Comparison of ENCODE assay signal across 22 cellular contexts in the genomic region with DNA sequence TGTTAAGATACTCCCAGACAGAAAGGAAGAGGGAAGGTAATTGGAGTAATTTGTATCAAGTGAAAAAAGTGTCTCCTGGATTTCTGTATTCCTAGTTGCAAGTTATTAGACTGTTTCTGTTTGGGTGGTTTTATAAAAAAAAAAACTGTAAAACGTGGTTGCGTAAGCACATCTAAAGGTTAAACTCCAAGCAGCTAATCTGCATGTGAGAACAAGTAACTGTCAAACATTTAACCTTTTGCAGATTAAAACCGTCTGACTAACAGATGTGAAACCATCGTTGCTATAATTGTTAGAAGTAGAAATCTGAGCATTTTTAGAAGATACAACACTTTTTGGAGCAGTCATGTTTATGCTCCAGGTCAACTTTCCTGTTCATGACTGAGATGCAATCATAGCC.
DNase-seq lines count a peak whose midpoint lies in the region; ATAC-seq, FAIRE-seq and TF ChIP-seq lines count a peak whose summit lies in the region.
"Had no signal": no experiment of that assay in that cellular context is flagged by ENCODE, and none has a peak within 500 bp of the region (broad histone marks: within the 10 kb centered on the region; RNA-seq: fewer than 3 reads in every experiment).

No MANE protein-coding gene starts in this region.

- H3K79me2 ChIP-seq in HepG2 (ENCODE audit: insufficient read depth, low read length) = no peaks in the 10 kb centered on the region

- H2AFZ ChIP-seq in HepG2 (ENCODE audit: low read length) = no peak overlapping the region

- no peaks in the 10 kb centered on the region for H3K27me3 Mint-ChIP-seq in chondrocyte (ENCODE audit: low read depth)

- H3K9me3 Mint-ChIP-seq in chondrocyte (ENCODE audit: low read depth) = no peaks in the 10 kb centered on the region
- H3K9me3 Mint-ChIP-seq: activated CD4-positive, alpha-beta memory T cell treated with anti-CD3 and anti-CD28 coated beads, Interleukin-2, amount 10 ng/mL, durations not matched to agents 7 days and 5 days; central memory CD8-positive, alpha-beta T cell; natural killer cell; type B pancreatic cell had no signal

- no TSS peak for BruUV-seq in HepG2 (replicated peaks; lab: Mats Ljungman, UMichigan)

- H3K36me3 ChIP-seq in HepG2 (replicated peaks in 1 of 2; ENCODE audit: control insufficient read depth in 1 of 2, insufficient read depth in 2 of 2, low read length in 2 of 2) = no peaks in the 10 kb centered on the region
- H3K36me3 ChIP-seq: lower lobe of right lung had no signal

- 4% methylated on average over 4 of the region's 4 CpGs for WGBS in HepG2 (ENCODE audit: low lambda C conversion rate)

- no peak for TF ChIP-seq RAD21 in HepG2 (CRISPR knock-in tag; IDR thresholded peaks at IDR 0.05)

- no peak overlapping the region for H3K9ac ChIP-seq in HepG2 (ENCODE audit: insufficient read depth, low read depth, low read length)
- H3K9ac ChIP-seq: BLaER1 treated with 17β-estradiol and CSF1 and Interleukin-3, amounts not matched to agents 10 nM and 100 nM had no signal

- no peak for TF ChIP-seq POLR2A in HepG2 (IDR thresholded peaks at IDR 0.05; ENCODE audit: insufficient read depth in 1 of 2, low read depth in 2 of 2, low read length in 2 of 2)

- H3K4me3 ChIP-seq in HepG2 (replicated peaks in 1 of 3; ENCODE audit: insufficient read depth in 1 of 3, low read depth in 2 of 3, low read length in 3 of 3) (no peak overlapping the region), dorsolateral prefrontal cortex (no peak overlapping the region)
- H3K4me3 ChIP-seq: BLaER1 treated with 17β-estradiol and CSF1 and Interleukin-3, amounts not matched to agents 10 nM and 100 nM; lower lobe of right lung had no signal

- POLR2A ChIA-PET in HepG2 (lab: Yijun Ruan, JAX) = no interaction called here

- H3K4me3 Mint-ChIP-seq in chondrocyte (ENCODE audit: unreplicated experiment) = no peak overlapping the region
- H3K4me3 Mint-ChIP-seq: activated CD4-positive, alpha-beta memory T cell treated with anti-CD3 and anti-CD28 coated beads, Interleukin-2, amount 10 ng/mL, durations not matched to agents 7 days and 5 days; central memory CD8-positive, alpha-beta T cell; natural killer cell; type B pancreatic cell had no signal

- no peaks in the 10 kb centered on the region for H4K20me1 ChIP-seq in HepG2 (ENCODE audit: insufficient read depth, low read length)

- H3K4me1 ChIP-seq in HepG2 (ENCODE audit: insufficient read depth, low read length) = peaks cover 48% of the 10 kb centered on the region

- no peak for TF ChIP-seq CTCF in chondrocyte (IDR thresholded peaks at IDR 0.05)
- no peak for TF ChIP-seq CTCF in HepG2 (CRISPR knock-in tag; IDR thresholded peaks at IDR 0.05)
- TF ChIP-seq CTCF in dorsolateral prefrontal cortex (IDR thresholded peaks at IDR 0.05 in 54 of 56, conservative IDR thresholded peaks at IDR 0.05 in 2 of 56; ENCODE audit: low read depth in 1 of 56, partially characterized antibody in 56 of 56) = no peak

- no peak overlapping the region for H3K27ac ChIP-seq in HepG2 (ENCODE audit: extremely low read length, insufficient read depth, low read length)
- no peak overlapping the region for H3K27ac ChIP-seq in dorsolateral prefrontal cortex
- H3K27ac ChIP-seq: BLaER1 treated with 17β-estradiol and CSF1 and Interleukin-3, amounts not matched to agents 10 nM and 100 nM; HL-60; lower lobe of right lung; RWPE1 had no signal

- H3K9me3 ChIP-seq in HepG2 (ENCODE audit: low read length) = no peaks in the 10 kb centered on the region
- H3K9me3 ChIP-seq: BLaER1 treated with 17β-estradiol and CSF1 and Interleukin-3, amounts not matched to agents 10 nM and 100 nM; lower lobe of right lung had no signal

- ATAC-seq in HepG2 (no peak), GM21528 (IDR thresholded peaks at IDR 0.05; ENCODE audit: low FRiP score, unreplicated experiment) (no peak)
- ATAC-seq: lower lobe of right lung, natural killer cell had no signal

- H3K27me3 ChIP-seq in HepG2 (ENCODE audit: control insufficient read depth in 1 of 2, insufficient read depth in 2 of 2, low read length in 2 of 2) = peaks cover 5 to 54% of the 10 kb centered on the region in 2 experiments; a peak in 4 of 5 replicates
- H3K27me3 ChIP-seq in dorsolateral prefrontal cortex = peaks cover 0 to 2% (median 0%) of the 10 kb centered on the region in 45 donors
- H3K27me3 ChIP-seq: BLaER1 treated with 17β-estradiol and CSF1 and Interleukin-3, amounts not matched to agents 10 nM and 100 nM had no signal

- in situ Hi-C loops in HepG2 (cut with HindIII; ENCODE audit: extremely low pct_ligation_motif_present, low pct_unique_long_range_greater_than_20kb) = no loop called here

- FAIRE-seq in HepG2 (lab: Jason Lieb, UNC) = no peak

- H3K36me3 Mint-ChIP-seq in chondrocyte (ENCODE audit: low read depth) = peaks cover 14% of the 10 kb centered on the region
- H3K36me3 Mint-ChIP-seq: natural killer cell, type B pancreatic cell had no signal

- DNase-seq in CD1c-positive myeloid dendritic cell (ENCODE audit: extremely low spot score) (peak; percentile 4), HPDE6-E6E7 (ENCODE audit: extremely low spot score) (peak; percentile 27), chondrocyte (ENCODE audit: low spot score) (no peak), HepG2 (ENCODE audit: low spot score) (peak; percentile 13), dorsolateral prefrontal cortex (no peak), cerebellum (ENCODE audit: low spot score) (no peak)
- no peak for DNase-seq in effector CD4-positive, alpha-beta T cell
- DNase-seq: activated CD4-positive, alpha-beta memory T cell treated with anti-CD3 and anti-CD28 coated beads, Interleukin-2, amount 10 ng/mL, durations not matched to agents 7 days and 5 days; activated T-cell treated with anti-CD3 and anti-CD28 coated beads, Interleukin-2, amount 50 U/mL, for 48 hours; Karpas-422; lower lobe of right lung; natural killer cell; NCI-H1436; stimulated activated CD4-positive, alpha-beta T cell treated with anti-CD3 and anti-CD28 coated beads, Interleukin-12 subunit alpha, Interleukin-12 subunit beta, amount 100 ng/mL, for 4 hours; stimulated activated naive CD4-positive, alpha-beta T cell treated with Interleukin-2 at 50 U/mL for 16 hours had no signal

- peak overlapping the region; percentile 10 for H3K27ac Mint-ChIP-seq in chondrocyte (ENCODE audit: unreplicated experiment)
- H3K27ac Mint-ChIP-seq: activated CD4-positive, alpha-beta memory T cell treated with anti-CD3 and anti-CD28 coated beads, Interleukin-2, amount 10 ng/mL, durations not matched to agents 7 days and 5 days; natural killer cell; progenitor cell of endocrine pancreas; type B pancreatic cell had no signal

- no peak for TF ChIP-seq EP300 in HepG2 (IDR thresholded peaks at IDR 0.05; ENCODE audit: low read depth in 2 of 2, low read length in 2 of 2)
- no peak for TF ChIP-seq EP300 in HepG2 (CRISPR knock-in tag; IDR thresholded peaks at IDR 0.05; ENCODE audit: borderline replicate concordance)

- no peak overlapping the region for H3K4me2 ChIP-seq in HepG2 (ENCODE audit: low read depth, low read length)

- peaks cover 73% of the 10 kb centered on the region for H3K4me1 Mint-ChIP-seq in chondrocyte (ENCODE audit: low read depth)
- H3K4me1 Mint-ChIP-seq: activated CD4-positive, alpha-beta memory T cell treated with anti-CD3 and anti-CD28 coated beads, Interleukin-2, amount 10 ng/mL, durations not matched to agents 7 days and 5 days; natural killer cell had no signal

- intact Hi-C loops in HepG2 (cut with micrococcal nuclease; ENCODE audit: unreplicated experiment) = no loop called here
- intact Hi-C loops in dorsolateral prefrontal cortex (cut with DNase I) = no loop called here

- CTCF ChIA-PET in HepG2 (lab: Yijun Ruan, JAX; ENCODE audit: low intra/inter-chr PET ratio, low total read pairs) = no interaction called here

TF ChIP-seq in HepG2, 621 proteins besides CTCF, POLR2A, EP300 and RAD21:
- peak; percentile 23; the same call in 1 of the 2 replicates for TF ChIP-seq HNF4A (CRISPR knock-in tag; IDR thresholded peaks at IDR 0.05)
- no peak for TF ChIP-seq ZNF160 (CRISPR knock-in tag; IDR thresholded peaks at IDR 0.05)
- TF ChIP-seq NFKBIZ (CRISPR knock-in tag; IDR thresholded peaks at IDR 0.05) = no peak
- TF ChIP-seq CBFB (CRISPR knock-in tag; IDR thresholded peaks at IDR 0.05) = no peak
- TF ChIP-seq, protein P1, sequence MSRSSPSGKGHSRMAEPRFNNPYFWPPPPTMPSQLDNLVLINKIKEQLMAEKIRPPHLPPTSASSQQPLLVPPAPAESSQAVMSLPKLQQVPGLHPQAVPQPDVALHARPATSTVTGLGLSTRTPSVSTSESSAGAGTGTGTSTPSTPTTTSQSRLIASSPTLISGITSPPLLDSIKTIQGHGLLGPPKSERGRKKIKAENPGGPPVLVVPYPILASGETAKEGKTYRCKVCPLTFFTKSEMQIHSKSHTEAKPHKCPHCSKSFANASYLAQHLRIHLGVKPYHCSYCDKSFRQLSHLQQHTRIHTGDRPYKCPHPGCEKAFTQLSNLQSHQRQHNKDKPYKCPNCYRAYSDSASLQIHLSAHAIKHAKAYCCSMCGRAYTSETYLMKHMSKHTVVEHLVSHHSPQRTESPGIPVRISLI (CRISPR knock-in tag; IDR thresholded peaks at IDR 0.05; ENCODE audit: borderline replicate concordance) = peak; percentile 69; the same call in 1 of the 2 replicates
- no peak for TF ChIP-seq PTBP1 (IDR thresholded peaks at IDR 0.05; ENCODE audit: low read depth, low read length, poor library complexity, severe bottlenecking)
- peak; percentile 76; the same call in 1 of the 2 replicates for TF ChIP-seq CEBPB (IDR thresholded peaks at IDR 0.05; ENCODE audit: borderline replicate concordance, low read depth, low read length)
- 0 out of 2 replicates have a peak, but pooled peaks have one; percentile 36 for TF ChIP-seq BCL6 (CRISPR knock-in tag; IDR thresholded peaks at IDR 0.05)
- peak; percentile 65 for TF ChIP-seq CEBPG (CRISPR knock-in tag; IDR thresholded peaks at IDR 0.05)
- TF ChIP-seq CBX2 (IDR thresholded peaks at IDR 0.05; ENCODE audit: low read depth, low read length) = peak; percentile 78; the same call in 1 of the 2 replicates
- TF ChIP-seq CBX2 (CRISPR knock-in tag; IDR thresholded peaks at IDR 0.05; ENCODE audit: low read depth) = no peak
- no peak for TF ChIP-seq PITX1 (CRISPR knock-in tag; IDR thresholded peaks at IDR 0.05)

Comparison
In these comparisons a context has a peak if more than half of its experiments do, and no peak if none do; other contexts are left out.
1. DNase-seq: peak in CD1c-positive myeloid dendritic cell (single experiment), HPDE6-E6E7 (single experiment) and HepG2 (single experiment); none in chondrocyte (single experiment), dorsolateral prefrontal cortex (0 of 10), cerebellum (single experiment) and effector CD4-positive, alpha-beta T cell (single experiment).